1 cellular context compared by ENCODE assay signal in genomic region chr15:88187195-88187594, GRCh38.
TF ChIP-seq lines count a peak whose summit lies in the region.

No MANE protein-coding gene starts in this region.

TF ChIP-seq in H1, 55 proteins besides CTCF, POLR2A, EP300 and RAD21 (continued from another document):
- TF ChIP-seq CHD7 (IDR thresholded peaks at IDR 0.05; ENCODE audit: insufficient replicate concordance, low read length) (no peak), E2F6 (IDR thresholded peaks at IDR 0.05) (no peak), TAF1 (IDR thresholded peaks at IDR 0.05; ENCODE audit: low read depth, low read length) (no peak), BACH1 (IDR thresholded peaks at IDR 0.05; ENCODE audit: low read length) (no peak)
